ENCODE assay signal across 1 cellular context in genomic region chr11:33207408-33207985, GRCh38.
TF ChIP-seq lines count a peak whose summit lies in the region.

No MANE protein-coding gene starts in this region.

TF ChIP-seq in K562, 482 proteins besides CTCF, POLR2A, EP300 and RAD21:
- TF ChIP-seq ZNF696 (CRISPR knock-in tag; conservative IDR thresholded peaks at IDR 0.05), result no peak
- peak; percentile 9; the same call in 1 of the 2 replicates for TF ChIP-seq ATF3 (IDR thresholded peaks at IDR 0.05)
- TF ChIP-seq ATF3 (CRISPR knock-in tag; conservative IDR thresholded peaks at IDR 0.05), result no peak
- TF ChIP-seq HDAC2 (IDR thresholded peaks at IDR 0.05), result peak; percentile 56; the same call in 1 of the 2 replicates
- 0 out of 2 replicates have a peak, but pooled peaks have one; percentile 5 for TF ChIP-seq CEBPB (tag; IDR thresholded peaks at IDR 0.05)
- peak; percentile 2 to 54; a peak in 2 of 4 replicates for TF ChIP-seq KDM1A (IDR thresholded peaks at IDR 0.05)
- peak; percentile 68 for TF ChIP-seq NFIC (IDR thresholded peaks at IDR 0.05)
- TF ChIP-seq EZH2 (IDR thresholded peaks at IDR 0.05; ENCODE audit: borderline replicate concordance, low read depth, low read length), result no peak
- no peak for TF ChIP-seq ZFP1 (CRISPR knock-in tag; IDR thresholded peaks at IDR 0.05)
- TF ChIP-seq PHB (CRISPR knock-in tag; IDR thresholded peaks at IDR 0.05), result no peak
- no peak for TF ChIP-seq GTF2B (IDR thresholded peaks at IDR 0.05; ENCODE audit: extremely low read depth, insufficient read length)
- peak; percentile 61 for TF ChIP-seq RBM25 (IDR thresholded peaks at IDR 0.05; ENCODE audit: low read depth, low read length, severe bottlenecking)
- no peak for TF ChIP-seq ZNF174 (CRISPR knock-in tag; IDR thresholded peaks at IDR 0.05)
- peak; percentile 56 for TF ChIP-seq ZFP36 (IDR thresholded peaks at IDR 0.05; ENCODE audit: low read depth, low read length, partially characterized antibody)
- TF ChIP-seq MGA (IDR thresholded peaks at IDR 0.05), result peak; percentile 48; the same call in 1 of the 2 replicates
- TF ChIP-seq EP400 (IDR thresholded peaks at IDR 0.05), result peak; percentile 9; the same call in 1 of the 2 replicates
- no peak for TF ChIP-seq EWSR1 (IDR thresholded peaks at IDR 0.05; ENCODE audit: borderline replicate concordance, low read depth, partially characterized antibody)
- TF ChIP-seq AFF1 (IDR thresholded peaks at IDR 0.05; ENCODE audit: low read depth in 1 of 2, partially characterized antibody in 2 of 2), result peak in 1 of 2 experiments; percentile 24
- TF ChIP-seq MNT (conservative IDR thresholded peaks at IDR 0.05), result peak in 1 of 2 experiments; percentile 43; a peak in 1 of 4 replicates
- no peak for TF ChIP-seq FIP1L1 (IDR thresholded peaks at IDR 0.05; ENCODE audit: low read depth, low read length, poor library complexity, severe bottlenecking)
- TF ChIP-seq HSF4 (CRISPR knock-in tag; IDR thresholded peaks at IDR 0.05; ENCODE audit: borderline replicate concordance), result no peak
- peak; percentile 78 for TF ChIP-seq BCOR (IDR thresholded peaks at IDR 0.05)
- TF ChIP-seq JUND (IDR thresholded peaks at IDR 0.05; ENCODE audit: borderline replicate concordance, low read depth, low read length), result no peak
- 0 out of 3 replicates have a peak, but pooled peaks have one; percentile 7 for TF ChIP-seq JUND (tag; IDR thresholded peaks at IDR 0.05; ENCODE audit: borderline replicate concordance, low read depth, low read length)
- peak; percentile 66; the same call in 1 of the 2 replicates for TF ChIP-seq L3MBTL2 (IDR thresholded peaks at IDR 0.05)
- peak; percentile 80 for TF ChIP-seq BRD9 (IDR thresholded peaks at IDR 0.05; ENCODE audit: low read depth, partially characterized antibody)
- TF ChIP-seq RCOR1 (IDR thresholded peaks at IDR 0.05; ENCODE audit: borderline replicate concordance in 1 of 2, low read depth in 2 of 2, low read length in 2 of 2), result 0 out of 4 replicates have a peak, but pooled peaks of 1 of the 2 experiments have one; percentile 13
- no peak for TF ChIP-seq ZNF507 (tag; conservative IDR thresholded peaks at IDR 0.05)
- no peak for TF ChIP-seq ZBTB17 (CRISPR knock-in tag; IDR thresholded peaks at IDR 0.05)
- peak; percentile 42; the same call in 1 of the 2 replicates for TF ChIP-seq ZNF592 (IDR thresholded peaks at IDR 0.05)
- 0 out of 2 replicates have a peak, but pooled peaks have one; percentile 5 for TF ChIP-seq FOSL1 (tag; conservative IDR thresholded peaks at IDR 0.05)
- peak; percentile 57; the same call in 1 of the 2 replicates for TF ChIP-seq SMARCA5 (IDR thresholded peaks at IDR 0.05)
TF ChIP-seq in K562: peak in this region for 19.
